2 cellular contexts compared by ENCODE assay signal in the genomic region with DNA sequence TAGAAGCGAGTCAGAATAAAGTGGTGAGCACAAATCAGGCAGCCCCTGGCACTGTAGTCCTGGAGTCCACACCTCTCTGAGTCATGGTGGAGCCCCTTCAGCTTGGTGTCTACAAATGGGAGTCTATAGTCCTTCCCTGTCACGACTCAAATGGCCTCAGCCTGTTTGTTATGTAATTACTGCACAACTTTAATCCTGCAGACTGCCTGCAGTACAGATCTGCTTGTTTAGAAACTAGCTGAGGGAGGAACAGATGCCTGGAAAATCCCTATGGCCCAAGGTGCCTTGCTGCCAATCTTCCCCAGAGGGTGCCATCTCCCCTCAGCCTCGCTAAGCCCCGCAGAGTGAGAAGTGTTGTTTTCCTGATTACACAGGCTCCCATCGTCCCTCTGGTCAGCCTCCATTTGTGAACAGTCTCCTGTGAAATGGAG.
TF ChIP-seq lines count a peak whose summit lies in the region.

No MANE protein-coding gene starts in this region.

TF ChIP-seq in SK-N-SH treated with all-trans-retinoic acid at 6 μM for 48 hours, 23 proteins besides CTCF, POLR2A, EP300 and RAD21 (continued from another document):
- TF ChIP-seq, protein P1, sequence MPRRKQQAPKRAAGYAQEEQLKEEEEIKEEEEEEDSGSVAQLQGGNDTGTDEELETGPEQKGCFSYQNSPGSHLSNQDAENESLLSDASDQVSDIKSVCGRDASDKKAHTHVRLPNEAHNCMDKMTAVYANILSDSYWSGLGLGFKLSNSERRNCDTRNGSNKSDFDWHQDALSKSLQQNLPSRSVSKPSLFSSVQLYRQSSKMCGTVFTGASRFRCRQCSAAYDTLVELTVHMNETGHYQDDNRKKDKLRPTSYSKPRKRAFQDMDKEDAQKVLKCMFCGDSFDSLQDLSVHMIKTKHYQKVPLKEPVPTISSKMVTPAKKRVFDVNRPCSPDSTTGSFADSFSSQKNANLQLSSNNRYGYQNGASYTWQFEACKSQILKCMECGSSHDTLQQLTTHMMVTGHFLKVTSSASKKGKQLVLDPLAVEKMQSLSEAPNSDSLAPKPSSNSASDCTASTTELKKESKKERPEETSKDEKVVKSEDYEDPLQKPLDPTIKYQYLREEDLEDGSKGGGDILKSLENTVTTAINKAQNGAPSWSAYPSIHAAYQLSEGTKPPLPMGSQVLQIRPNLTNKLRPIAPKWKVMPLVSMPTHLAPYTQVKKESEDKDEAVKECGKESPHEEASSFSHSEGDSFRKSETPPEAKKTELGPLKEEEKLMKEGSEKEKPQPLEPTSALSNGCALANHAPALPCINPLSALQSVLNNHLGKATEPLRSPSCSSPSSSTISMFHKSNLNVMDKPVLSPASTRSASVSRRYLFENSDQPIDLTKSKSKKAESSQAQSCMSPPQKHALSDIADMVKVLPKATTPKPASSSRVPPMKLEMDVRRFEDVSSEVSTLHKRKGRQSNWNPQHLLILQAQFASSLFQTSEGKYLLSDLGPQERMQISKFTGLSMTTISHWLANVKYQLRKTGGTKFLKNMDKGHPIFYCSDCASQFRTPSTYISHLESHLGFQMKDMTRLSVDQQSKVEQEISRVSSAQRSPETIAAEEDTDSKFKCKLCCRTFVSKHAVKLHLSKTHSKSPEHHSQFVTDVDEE (CRISPR knock-in tag; IDR thresholded peaks at IDR 0.05), result no peak
- TF ChIP-seq ESRRG (CRISPR knock-in tag; IDR thresholded peaks at IDR 0.05), result no peak
- TF ChIP-seq PATZ1 (CRISPR knock-in tag; IDR thresholded peaks at IDR 0.05; ENCODE audit: borderline replicate concordance), result no peak
- TF ChIP-seq BACH2 (CRISPR knock-in tag; IDR thresholded peaks at IDR 0.05; ENCODE audit: borderline replicate concordance), result no peak
- no peak for TF ChIP-seq CSRNP3 (CRISPR knock-in tag; IDR thresholded peaks at IDR 0.05)
- no peak for TF ChIP-seq ISL1 (CRISPR knock-in tag; IDR thresholded peaks at IDR 0.05)
- no peak for TF ChIP-seq TOX (CRISPR knock-in tag; IDR thresholded peaks at IDR 0.05; ENCODE audit: borderline replicate concordance)
- TF ChIP-seq ZNF70 (CRISPR knock-in tag; IDR thresholded peaks at IDR 0.05), result no peak
- no peak for TF ChIP-seq ZFP30 (CRISPR knock-in tag; IDR thresholded peaks at IDR 0.05)
- TF ChIP-seq ZFP3 (CRISPR knock-in tag; IDR thresholded peaks at IDR 0.05), result no peak
- TF ChIP-seq ZC3H10 (CRISPR knock-in tag; IDR thresholded peaks at IDR 0.05), result no peak
- no peak for TF ChIP-seq ZNF565 (CRISPR knock-in tag; conservative IDR thresholded peaks at IDR 0.05; ENCODE audit: low read depth)
- no peak for TF ChIP-seq GLIS3 (CRISPR knock-in tag; IDR thresholded peaks at IDR 0.05)
- TF ChIP-seq TCF4 (CRISPR knock-in tag; IDR thresholded peaks at IDR 0.05; ENCODE audit: borderline replicate concordance), result no peak
- no peak for TF ChIP-seq CREB5 (CRISPR knock-in tag; IDR thresholded peaks at IDR 0.05; ENCODE audit: low read depth)
- no peak for TF ChIP-seq PPARA (CRISPR knock-in tag; IDR thresholded peaks at IDR 0.05; ENCODE audit: borderline replicate concordance)
- TF ChIP-seq CSDC2 (CRISPR knock-in tag; IDR thresholded peaks at IDR 0.05), result no peak
TF ChIP-seq in SK-N-SH treated with all-trans-retinoic acid at 6 μM for 48 hours: peak in this region for 0.

TF ChIP-seq in SK-N-SH, 30 proteins besides CTCF, POLR2A, EP300 and RAD21 (continued from another document):
- TF ChIP-seq, protein P2, sequence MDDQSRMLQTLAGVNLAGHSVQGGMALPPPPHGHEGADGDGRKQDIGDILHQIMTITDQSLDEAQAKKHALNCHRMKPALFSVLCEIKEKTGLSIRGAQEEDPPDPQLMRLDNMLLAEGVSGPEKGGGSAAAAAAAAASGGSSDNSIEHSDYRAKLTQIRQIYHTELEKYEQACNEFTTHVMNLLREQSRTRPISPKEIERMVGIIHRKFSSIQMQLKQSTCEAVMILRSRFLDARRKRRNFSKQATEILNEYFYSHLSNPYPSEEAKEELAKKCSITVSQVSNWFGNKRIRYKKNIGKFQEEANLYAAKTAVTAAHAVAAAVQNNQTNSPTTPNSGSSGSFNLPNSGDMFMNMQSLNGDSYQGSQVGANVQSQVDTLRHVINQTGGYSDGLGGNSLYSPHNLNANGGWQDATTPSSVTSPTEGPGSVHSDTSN (IDR thresholded peaks at IDR 0.05), result no peak
- TF ChIP-seq RFX5 (IDR thresholded peaks at IDR 0.05; ENCODE audit: low read length), result no peak
